In the genomic region with DNA sequence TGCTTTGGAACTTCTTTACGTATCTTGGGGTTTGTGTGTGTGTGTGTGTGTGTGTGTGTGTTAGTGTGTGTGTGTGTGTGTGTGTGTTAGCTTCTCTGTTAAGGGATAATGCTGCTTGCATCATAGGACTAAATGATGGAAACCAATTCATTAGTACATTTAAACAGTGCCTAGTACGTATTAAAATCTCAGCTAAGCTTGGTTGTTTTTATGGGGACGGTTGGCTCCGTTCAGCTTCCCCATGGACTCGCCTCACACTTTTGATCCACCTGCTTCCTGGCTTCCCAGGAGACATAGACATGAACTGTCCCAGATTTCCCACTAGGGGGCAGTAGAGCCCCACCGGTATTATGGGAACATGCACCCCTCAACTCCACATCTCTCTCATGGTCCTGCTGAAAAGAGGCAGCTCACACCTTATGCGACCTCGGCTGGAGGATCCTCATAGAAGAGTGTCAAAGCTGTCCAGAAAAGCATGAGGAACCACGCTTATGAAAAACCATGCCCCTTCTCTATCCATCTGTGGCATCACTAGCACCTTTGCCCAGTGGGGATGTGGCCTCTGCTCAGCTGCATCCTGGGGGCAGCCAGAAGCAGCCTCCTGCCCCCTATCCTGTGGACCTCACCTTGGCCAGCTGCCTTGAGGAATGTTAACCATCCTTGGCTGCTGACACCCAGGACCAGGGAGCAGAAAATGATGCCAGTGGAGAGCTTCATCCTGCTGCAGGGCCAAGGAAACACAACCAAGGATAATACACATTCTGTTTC, we compare ENCODE assay signal across 1 cellular context.
A peak's percentile ranks its signal among the peaks of the same experiment; 100 is the strongest.
TF ChIP-seq lines count a peak whose summit lies in the region.

No MANE protein-coding gene starts in this region.

TF ChIP-seq in HepG2, 621 proteins besides CTCF, POLR2A, EP300 and RAD21 (continued from another document and continues in another):
- TF ChIP-seq, protein P1, sequence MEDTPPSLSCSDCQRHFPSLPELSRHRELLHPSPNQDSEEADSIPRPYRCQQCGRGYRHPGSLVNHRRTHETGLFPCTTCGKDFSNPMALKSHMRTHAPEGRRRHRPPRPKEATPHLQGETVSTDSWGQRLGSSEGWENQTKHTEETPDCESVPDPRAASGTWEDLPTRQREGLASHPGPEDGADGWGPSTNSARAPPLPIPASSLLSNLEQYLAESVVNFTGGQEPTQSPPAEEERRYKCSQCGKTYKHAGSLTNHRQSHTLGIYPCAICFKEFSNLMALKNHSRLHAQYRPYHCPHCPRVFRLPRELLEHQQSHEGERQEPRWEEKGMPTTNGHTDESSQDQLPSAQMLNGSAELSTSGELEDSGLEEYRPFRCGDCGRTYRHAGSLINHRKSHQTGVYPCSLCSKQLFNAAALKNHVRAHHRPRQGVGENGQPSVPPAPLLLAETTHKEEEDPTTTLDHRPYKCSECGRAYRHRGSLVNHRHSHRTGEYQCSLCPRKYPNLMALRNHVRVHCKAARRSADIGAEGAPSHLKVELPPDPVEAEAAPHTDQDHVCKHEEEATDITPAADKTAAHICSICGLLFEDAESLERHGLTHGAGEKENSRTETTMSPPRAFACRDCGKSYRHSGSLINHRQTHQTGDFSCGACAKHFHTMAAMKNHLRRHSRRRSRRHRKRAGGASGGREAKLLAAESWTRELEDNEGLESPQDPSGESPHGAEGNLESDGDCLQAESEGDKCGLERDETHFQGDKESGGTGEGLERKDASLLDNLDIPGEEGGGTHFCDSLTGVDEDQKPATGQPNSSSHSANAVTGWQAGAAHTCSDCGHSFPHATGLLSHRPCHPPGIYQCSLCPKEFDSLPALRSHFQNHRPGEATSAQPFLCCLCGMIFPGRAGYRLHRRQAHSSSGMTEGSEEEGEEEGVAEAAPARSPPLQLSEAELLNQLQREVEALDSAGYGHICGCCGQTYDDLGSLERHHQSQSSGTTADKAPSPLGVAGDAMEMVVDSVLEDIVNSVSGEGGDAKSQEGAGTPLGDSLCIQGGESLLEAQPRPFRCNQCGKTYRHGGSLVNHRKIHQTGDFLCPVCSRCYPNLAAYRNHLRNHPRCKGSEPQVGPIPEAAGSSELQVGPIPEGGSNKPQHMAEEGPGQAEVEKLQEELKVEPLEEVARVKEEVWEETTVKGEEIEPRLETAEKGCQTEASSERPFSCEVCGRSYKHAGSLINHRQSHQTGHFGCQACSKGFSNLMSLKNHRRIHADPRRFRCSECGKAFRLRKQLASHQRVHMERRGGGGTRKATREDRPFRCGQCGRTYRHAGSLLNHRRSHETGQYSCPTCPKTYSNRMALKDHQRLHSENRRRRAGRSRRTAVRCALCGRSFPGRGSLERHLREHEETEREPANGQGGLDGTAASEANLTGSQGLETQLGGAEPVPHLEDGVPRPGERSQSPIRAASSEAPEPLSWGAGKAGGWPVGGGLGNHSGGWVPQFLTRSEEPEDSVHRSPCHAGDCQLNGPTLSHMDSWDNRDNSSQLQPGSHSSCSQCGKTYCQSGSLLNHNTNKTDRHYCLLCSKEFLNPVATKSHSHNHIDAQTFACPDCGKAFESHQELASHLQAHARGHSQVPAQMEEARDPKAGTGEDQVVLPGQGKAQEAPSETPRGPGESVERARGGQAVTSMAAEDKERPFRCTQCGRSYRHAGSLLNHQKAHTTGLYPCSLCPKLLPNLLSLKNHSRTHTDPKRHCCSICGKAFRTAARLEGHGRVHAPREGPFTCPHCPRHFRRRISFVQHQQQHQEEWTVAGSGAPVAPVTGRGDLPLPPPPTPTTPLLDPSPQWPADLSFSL (CRISPR knock-in tag; IDR thresholded peaks at IDR 0.05): peak; percentile 86
- TF ChIP-seq SOX6 (IDR thresholded peaks at IDR 0.05) (no peak), SOX6 (CRISPR knock-in tag; IDR thresholded peaks at IDR 0.05) (0 out of 2 replicates have a peak, but pooled peaks have one; percentile 26), ZSCAN21 (CRISPR knock-in tag; IDR thresholded peaks at IDR 0.05; ENCODE audit: borderline replicate concordance) (no peak), SALL2 (CRISPR knock-in tag; IDR thresholded peaks at IDR 0.05) (0 out of 2 replicates have a peak, but pooled peaks have one; percentile 32), ZSCAN31 (CRISPR knock-in tag; IDR thresholded peaks at IDR 0.05; ENCODE audit: low read depth) (peak; percentile 56; the same call in 1 of the 2 replicates), KLF16 (CRISPR knock-in tag; IDR thresholded peaks at IDR 0.05) (0 out of 4 replicates have a peak, but pooled peaks of 1 of the 2 experiments have one; percentile 25), PCBP2 (optimal IDR thresholded peaks at IDR 0.05; ENCODE audit: low read depth, low read length, poor library complexity, severe bottlenecking) (no peak), ELF3 (CRISPR knock-in tag; IDR thresholded peaks at IDR 0.05) (peak; percentile 58; the same call in 1 of the 2 replicates), RBM22 (optimal IDR thresholded peaks at IDR 0.05; ENCODE audit: low read length) (no peak), FOSL1 (CRISPR knock-in tag; IDR thresholded peaks at IDR 0.05; ENCODE audit: borderline replicate concordance) (no peak), MIXL1 (CRISPR knock-in tag; IDR thresholded peaks at IDR 0.05) (0 out of 2 replicates have a peak, but pooled peaks have one; percentile 20), MTA3 (CRISPR knock-in tag; IDR thresholded peaks at IDR 0.05) (no peak), ZNF567 (CRISPR knock-in tag; IDR thresholded peaks at IDR 0.05; ENCODE audit: borderline replicate concordance) (no peak), SMC3 (IDR thresholded peaks at IDR 0.05; ENCODE audit: low read length) (peak; percentile 91), KDM2A (CRISPR knock-in tag; IDR thresholded peaks at IDR 0.05; ENCODE audit: borderline replicate concordance, low read depth) (0 out of 2 replicates have a peak, but pooled peaks have one; percentile 24), PAF1 (CRISPR knock-in tag; IDR thresholded peaks at IDR 0.05) (no peak), MXD4 (CRISPR knock-in tag; IDR thresholded peaks at IDR 0.05) (0 out of 2 replicates have a peak, but pooled peaks have one; percentile 37)
- TF ChIP-seq, protein P2, sequence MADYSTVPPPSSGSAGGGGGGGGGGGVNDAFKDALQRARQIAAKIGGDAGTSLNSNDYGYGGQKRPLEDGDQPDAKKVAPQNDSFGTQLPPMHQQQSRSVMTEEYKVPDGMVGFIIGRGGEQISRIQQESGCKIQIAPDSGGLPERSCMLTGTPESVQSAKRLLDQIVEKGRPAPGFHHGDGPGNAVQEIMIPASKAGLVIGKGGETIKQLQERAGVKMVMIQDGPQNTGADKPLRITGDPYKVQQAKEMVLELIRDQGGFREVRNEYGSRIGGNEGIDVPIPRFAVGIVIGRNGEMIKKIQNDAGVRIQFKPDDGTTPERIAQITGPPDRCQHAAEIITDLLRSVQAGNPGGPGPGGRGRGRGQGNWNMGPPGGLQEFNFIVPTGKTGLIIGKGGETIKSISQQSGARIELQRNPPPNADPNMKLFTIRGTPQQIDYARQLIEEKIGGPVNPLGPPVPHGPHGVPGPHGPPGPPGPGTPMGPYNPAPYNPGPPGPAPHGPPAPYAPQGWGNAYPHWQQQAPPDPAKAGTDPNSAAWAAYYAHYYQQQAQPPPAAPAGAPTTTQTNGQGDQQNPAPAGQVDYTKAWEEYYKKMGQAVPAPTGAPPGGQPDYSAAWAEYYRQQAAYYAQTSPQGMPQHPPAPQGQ (CRISPR knock-in tag; IDR thresholded peaks at IDR 0.05; ENCODE audit: borderline replicate concordance): peak; percentile 19; the same call in 1 of the 2 replicates
- TF ChIP-seq, protein P3, sequence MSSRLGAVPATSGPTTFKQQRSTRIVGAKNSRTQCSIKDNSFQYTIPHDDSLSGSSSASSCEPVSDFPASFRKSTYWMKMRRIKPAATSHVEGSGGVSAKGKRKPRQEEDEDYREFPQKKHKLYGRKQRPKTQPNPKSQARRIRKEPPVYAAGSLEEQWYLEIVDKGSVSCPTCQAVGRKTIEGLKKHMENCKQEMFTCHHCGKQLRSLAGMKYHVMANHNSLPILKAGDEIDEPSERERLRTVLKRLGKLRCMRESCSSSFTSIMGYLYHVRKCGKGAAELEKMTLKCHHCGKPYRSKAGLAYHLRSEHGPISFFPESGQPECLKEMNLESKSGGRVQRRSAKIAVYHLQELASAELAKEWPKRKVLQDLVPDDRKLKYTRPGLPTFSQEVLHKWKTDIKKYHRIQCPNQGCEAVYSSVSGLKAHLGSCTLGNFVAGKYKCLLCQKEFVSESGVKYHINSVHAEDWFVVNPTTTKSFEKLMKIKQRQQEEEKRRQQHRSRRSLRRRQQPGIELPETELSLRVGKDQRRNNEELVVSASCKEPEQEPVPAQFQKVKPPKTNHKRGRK (CRISPR knock-in tag; IDR thresholded peaks at IDR 0.05): no peak
- TF ChIP-seq, protein P4, sequence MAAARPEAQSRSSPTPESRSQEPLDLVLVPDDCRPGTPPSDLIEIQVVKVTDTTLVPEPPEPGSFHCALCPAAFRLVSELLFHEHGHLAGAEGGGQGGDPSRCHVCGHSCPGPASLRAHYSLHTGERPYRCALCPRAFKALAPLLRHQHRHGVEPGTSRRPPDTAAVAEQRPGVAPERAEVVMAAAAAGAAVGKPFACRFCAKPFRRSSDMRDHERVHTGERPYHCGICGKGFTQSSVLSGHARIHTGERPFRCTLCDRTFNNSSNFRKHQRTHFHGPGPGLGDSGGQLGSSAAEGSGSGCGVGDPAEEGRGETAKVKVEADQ (CRISPR knock-in tag; IDR thresholded peaks at IDR 0.05; ENCODE audit: borderline replicate concordance): peak; percentile 54; the same call in 1 of the 2 replicates
- TF ChIP-seq, protein P5, sequence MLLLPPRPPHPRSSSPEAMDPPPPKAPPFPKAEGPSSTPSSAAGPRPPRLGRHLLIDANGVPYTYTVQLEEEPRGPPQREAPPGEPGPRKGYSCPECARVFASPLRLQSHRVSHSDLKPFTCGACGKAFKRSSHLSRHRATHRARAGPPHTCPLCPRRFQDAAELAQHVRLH (CRISPR knock-in tag; IDR thresholded peaks at IDR 0.05; ENCODE audit: borderline replicate concordance, low read depth): peak; percentile 29; the same call in 1 of the 2 replicates
- TF ChIP-seq, protein P6, sequence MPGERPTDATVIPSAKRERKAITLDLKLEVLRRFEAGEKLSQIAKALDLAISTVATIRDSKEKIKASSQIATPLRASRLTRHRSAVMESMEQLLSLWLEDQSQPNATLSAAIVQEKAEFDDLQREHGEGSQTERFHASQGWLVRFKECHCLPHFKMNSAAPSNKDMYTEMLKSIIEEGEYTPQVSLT (CRISPR knock-in tag; IDR thresholded peaks at IDR 0.05; ENCODE audit: borderline replicate concordance, low read depth): no peak
- TF ChIP-seq, protein P7, sequence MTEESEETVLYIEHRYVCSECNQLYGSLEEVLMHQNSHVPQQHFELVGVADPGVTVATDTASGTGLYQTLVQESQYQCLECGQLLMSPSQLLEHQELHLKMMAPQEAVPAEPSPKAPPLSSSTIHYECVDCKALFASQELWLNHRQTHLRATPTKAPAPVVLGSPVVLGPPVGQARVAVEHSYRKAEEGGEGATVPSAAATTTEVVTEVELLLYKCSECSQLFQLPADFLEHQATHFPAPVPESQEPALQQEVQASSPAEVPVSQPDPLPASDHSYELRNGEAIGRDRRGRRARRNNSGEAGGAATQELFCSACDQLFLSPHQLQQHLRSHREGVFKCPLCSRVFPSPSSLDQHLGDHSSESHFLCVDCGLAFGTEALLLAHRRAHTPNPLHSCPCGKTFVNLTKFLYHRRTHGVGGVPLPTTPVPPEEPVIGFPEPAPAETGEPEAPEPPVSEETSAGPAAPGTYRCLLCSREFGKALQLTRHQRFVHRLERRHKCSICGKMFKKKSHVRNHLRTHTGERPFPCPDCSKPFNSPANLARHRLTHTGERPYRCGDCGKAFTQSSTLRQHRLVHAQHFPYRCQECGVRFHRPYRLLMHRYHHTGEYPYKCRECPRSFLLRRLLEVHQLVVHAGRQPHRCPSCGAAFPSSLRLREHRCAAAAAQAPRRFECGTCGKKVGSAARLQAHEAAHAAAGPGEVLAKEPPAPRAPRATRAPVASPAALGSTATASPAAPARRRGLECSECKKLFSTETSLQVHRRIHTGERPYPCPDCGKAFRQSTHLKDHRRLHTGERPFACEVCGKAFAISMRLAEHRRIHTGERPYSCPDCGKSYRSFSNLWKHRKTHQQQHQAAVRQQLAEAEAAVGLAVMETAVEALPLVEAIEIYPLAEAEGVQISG (CRISPR knock-in tag; IDR thresholded peaks at IDR 0.05): peak; percentile 74
- TF ChIP-seq, protein P8, sequence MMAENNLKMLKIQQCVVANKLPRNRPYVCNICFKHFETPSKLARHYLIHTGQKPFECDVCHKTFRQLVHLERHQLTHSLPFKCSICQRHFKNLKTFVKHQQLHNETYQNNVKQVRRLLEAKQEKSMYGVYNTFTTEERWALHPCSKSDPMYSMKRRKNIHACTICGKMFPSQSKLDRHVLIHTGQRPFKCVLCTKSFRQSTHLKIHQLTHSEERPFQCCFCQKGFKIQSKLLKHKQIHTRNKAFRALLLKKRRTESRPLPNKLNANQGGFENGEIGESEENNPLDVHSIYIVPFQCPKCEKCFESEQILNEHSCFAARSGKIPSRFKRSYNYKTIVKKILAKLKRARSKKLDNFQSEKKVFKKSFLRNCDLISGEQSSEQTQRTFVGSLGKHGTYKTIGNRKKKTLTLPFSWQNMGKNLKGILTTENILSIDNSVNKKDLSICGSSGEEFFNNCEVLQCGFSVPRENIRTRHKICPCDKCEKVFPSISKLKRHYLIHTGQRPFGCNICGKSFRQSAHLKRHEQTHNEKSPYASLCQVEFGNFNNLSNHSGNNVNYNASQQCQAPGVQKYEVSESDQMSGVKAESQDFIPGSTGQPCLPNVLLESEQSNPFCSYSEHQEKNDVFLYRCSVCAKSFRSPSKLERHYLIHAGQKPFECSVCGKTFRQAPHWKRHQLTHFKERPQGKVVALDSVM (CRISPR knock-in tag; IDR thresholded peaks at IDR 0.05): 0 out of 2 replicates have a peak, but pooled peaks have one; percentile 10
- TF ChIP-seq, protein P9, sequence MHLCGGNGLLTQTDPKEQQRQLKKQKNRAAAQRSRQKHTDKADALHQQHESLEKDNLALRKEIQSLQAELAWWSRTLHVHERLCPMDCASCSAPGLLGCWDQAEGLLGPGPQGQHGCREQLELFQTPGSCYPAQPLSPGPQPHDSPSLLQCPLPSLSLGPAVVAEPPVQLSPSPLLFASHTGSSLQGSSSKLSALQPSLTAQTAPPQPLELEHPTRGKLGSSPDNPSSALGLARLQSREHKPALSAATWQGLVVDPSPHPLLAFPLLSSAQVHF (CRISPR knock-in tag; IDR thresholded peaks at IDR 0.05): no peak
- TF ChIP-seq, protein P10, sequence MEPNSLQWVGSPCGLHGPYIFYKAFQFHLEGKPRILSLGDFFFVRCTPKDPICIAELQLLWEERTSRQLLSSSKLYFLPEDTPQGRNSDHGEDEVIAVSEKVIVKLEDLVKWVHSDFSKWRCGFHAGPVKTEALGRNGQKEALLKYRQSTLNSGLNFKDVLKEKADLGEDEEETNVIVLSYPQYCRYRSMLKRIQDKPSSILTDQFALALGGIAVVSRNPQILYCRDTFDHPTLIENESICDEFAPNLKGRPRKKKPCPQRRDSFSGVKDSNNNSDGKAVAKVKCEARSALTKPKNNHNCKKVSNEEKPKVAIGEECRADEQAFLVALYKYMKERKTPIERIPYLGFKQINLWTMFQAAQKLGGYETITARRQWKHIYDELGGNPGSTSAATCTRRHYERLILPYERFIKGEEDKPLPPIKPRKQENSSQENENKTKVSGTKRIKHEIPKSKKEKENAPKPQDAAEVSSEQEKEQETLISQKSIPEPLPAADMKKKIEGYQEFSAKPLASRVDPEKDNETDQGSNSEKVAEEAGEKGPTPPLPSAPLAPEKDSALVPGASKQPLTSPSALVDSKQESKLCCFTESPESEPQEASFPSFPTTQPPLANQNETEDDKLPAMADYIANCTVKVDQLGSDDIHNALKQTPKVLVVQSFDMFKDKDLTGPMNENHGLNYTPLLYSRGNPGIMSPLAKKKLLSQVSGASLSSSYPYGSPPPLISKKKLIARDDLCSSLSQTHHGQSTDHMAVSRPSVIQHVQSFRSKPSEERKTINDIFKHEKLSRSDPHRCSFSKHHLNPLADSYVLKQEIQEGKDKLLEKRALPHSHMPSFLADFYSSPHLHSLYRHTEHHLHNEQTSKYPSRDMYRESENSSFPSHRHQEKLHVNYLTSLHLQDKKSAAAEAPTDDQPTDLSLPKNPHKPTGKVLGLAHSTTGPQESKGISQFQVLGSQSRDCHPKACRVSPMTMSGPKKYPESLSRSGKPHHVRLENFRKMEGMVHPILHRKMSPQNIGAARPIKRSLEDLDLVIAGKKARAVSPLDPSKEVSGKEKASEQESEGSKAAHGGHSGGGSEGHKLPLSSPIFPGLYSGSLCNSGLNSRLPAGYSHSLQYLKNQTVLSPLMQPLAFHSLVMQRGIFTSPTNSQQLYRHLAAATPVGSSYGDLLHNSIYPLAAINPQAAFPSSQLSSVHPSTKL (CRISPR knock-in tag; IDR thresholded peaks at IDR 0.05): 0 out of 2 replicates have a peak, but pooled peaks have one; percentile 14
